Comparison of ENCODE assay signal across 17 cellular contexts in genomic region chr14:64516969-64517368, GRCh38. TPM values are rescaled to one million over a fixed set of nuclear protein-coding genes. Genes with fewer than 3 reads are reported as not detected.
DNase-seq lines count a peak whose midpoint lies in the region; ATAC-seq, FAIRE-seq and TF ChIP-seq lines count a peak whose summit lies in the region.
"Had no signal": no experiment of that assay in that cellular context is flagged by ENCODE, and none has a peak within 500 bp of the region (broad histone marks: within the 10 kb centered on the region; RNA-seq: fewer than 3 reads in every experiment).

No MANE protein-coding gene starts in this region.

- no peak overlapping the region for H2AFZ ChIP-seq in smooth muscle cell (ENCODE audit: low read depth)
- H2AFZ ChIP-seq: GM23248 had no signal

- POLR2A ChIA-PET in GM10248 (lab: Yijun Ruan, JAX), result interaction anchor here (1.4 kb wide), 1 partner anchor 23 kb away, joined by 3 read pairs; the partner anchor contains the start of gene HSPA2

- peak; percentile 41 for FAIRE-seq in D721Med (lab: Jason Lieb, UNC)
- FAIRE-seq: K562 had no signal

- H3K4me1 Mint-ChIP-seq in CD4-positive, CD25-positive, alpha-beta regulatory T cell, result peaks cover 49 to 79% (median 57%) of the 10 kb centered on the region in 4 donors
- peaks cover 27% of the 10 kb centered on the region for H3K4me1 Mint-ChIP-seq in T-helper 17 cell

- TF ChIP-seq CTCF in D721Med (IDR thresholded peaks at IDR 0.05; ENCODE audit: insufficient read depth, missing control alignments) (no peak), smooth muscle cell (IDR thresholded peaks at IDR 0.05; ENCODE audit: borderline replicate concordance, insufficient read depth, poor library complexity, severe bottlenecking) (no peak), GM10248 (IDR thresholded peaks at IDR 0.05; ENCODE audit: control extremely low read depth, extremely low read depth, low read depth, missing control alignments) (no peak)

- peaks cover 43% of the 10 kb centered on the region for H3K4me1 ChIP-seq in CD4-positive, CD25-positive, alpha-beta regulatory T cell (ENCODE audit: control insufficient read depth, insufficient read depth, low read length, poor library complexity, severe bottlenecking)
- H3K4me1 ChIP-seq in smooth muscle cell (ENCODE audit: low read depth), result no peaks in the 10 kb centered on the region

- H3K79me2 ChIP-seq in smooth muscle cell (ENCODE audit: low read depth), result peaks cover 100% of the 10 kb centered on the region

- no peaks in the 10 kb centered on the region for H3K27me3 Mint-ChIP-seq in CD4-positive, CD25-positive, alpha-beta regulatory T cell
- H3K27me3 Mint-ChIP-seq in T-helper 17 cell, result no peaks in the 10 kb centered on the region

- 97% methylated on average over 1 of the region's 1 CpG for WGBS in smooth muscle cell (ENCODE audit: low lambda C conversion rate)

- CTCF ChIA-PET in GM10248 (lab: Yijun Ruan, JAX), result interaction anchor here (0.8 kb wide), 1 partner anchor 17 kb away, joined by 3 read pairs; no protein-coding TSS in a partner anchor

- no peak overlapping the region for H3K27ac ChIP-seq in CD4-positive, CD25-positive, alpha-beta regulatory T cell (ENCODE audit: insufficient read depth, low read length, poor library complexity, severe bottlenecking)
- peak overlapping the region; percentile 21 for H3K27ac ChIP-seq in smooth muscle cell (ENCODE audit: low read depth)
- H3K27ac ChIP-seq: GM23248, HL-60 had no signal

- peaks cover 24% of the 10 kb centered on the region for H3F3A ChIP-seq in smooth muscle cell (ENCODE audit: low read depth)

- H3K27ac Mint-ChIP-seq in CD4-positive, CD25-positive, alpha-beta regulatory T cell, result peak overlapping the region; percentile 2 to 65 (median 64)
- peak overlapping the region; percentile 60 for H3K27ac Mint-ChIP-seq in T-helper 17 cell

- no peaks in the 10 kb centered on the region for H3K9me3 ChIP-seq in CD4-positive, CD25-positive, alpha-beta regulatory T cell (ENCODE audit: control insufficient read depth in 2 of 2, low read length in 2 of 2)
- no peaks in the 10 kb centered on the region for H3K9me3 ChIP-seq in T-helper 17 cell (ENCODE audit: control insufficient read depth, low read length, poor library complexity, severe bottlenecking)
- H3K9me3 ChIP-seq in smooth muscle cell (replicated peaks; ENCODE audit: low read depth), result no peaks in the 10 kb centered on the region

- no peak for DNase-seq in CD4-positive, CD25-positive, alpha-beta regulatory T cell
- no peak for DNase-seq in D721Med (ENCODE audit: insufficient read length, low spot score)
- no peak for DNase-seq in T-helper 17 cell
- DNase-seq in smooth muscle cell (lab: John Stamatoyannopoulos, UW; ENCODE audit: unreplicated experiment), result no peak
- DNase-seq in stimulated activated CD8-positive, alpha-beta memory T cell treated with anti-CD3 and anti-CD28 coated beads, Interleukin-4, amount 100 ng/mL, for 48 hours, result no peak
- no peak for DNase-seq in GM10248 (ENCODE audit: extremely low spot score)
- DNase-seq: C1 segment of cervical spinal cord, DMS79, GM23248, NCI-H1092 treated with DMSO at 0.1 percent for 48 hours, NCI-H1694 treated with DMSO at 0.1 percent for 48 hours, NCI-H82, SIG-M5 had no signal

- no peaks in the 10 kb centered on the region for H3K9me3 Mint-ChIP-seq in CD4-positive, CD25-positive, alpha-beta regulatory T cell

- H3K4me3 ChIP-seq in CD4-positive, CD25-positive, alpha-beta regulatory T cell (ENCODE audit: low read depth, low read length), result peak overlapping the region; percentile 61
- H3K4me3 ChIP-seq in smooth muscle cell, result no peak overlapping the region
- H3K4me3 ChIP-seq: GM23248, K562 had no signal

- H3K27me3 ChIP-seq in CD4-positive, CD25-positive, alpha-beta regulatory T cell (ENCODE audit: control insufficient read depth, insufficient read depth, low read length), result no peaks in the 10 kb centered on the region
- H3K27me3 ChIP-seq in smooth muscle cell (ENCODE audit: low read depth), result no peaks in the 10 kb centered on the region

- H3K4me2 ChIP-seq in smooth muscle cell, result no peak overlapping the region

- H3K9ac ChIP-seq in smooth muscle cell (ENCODE audit: low read depth), result no peak overlapping the region
- H3K9ac ChIP-seq: GM23248 had no signal

- H4K20me1 ChIP-seq in smooth muscle cell (ENCODE audit: low read depth), result peaks cover 99% of the 10 kb centered on the region

- ATAC-seq in CD4-positive, CD25-positive, alpha-beta regulatory T cell (ENCODE audit: low read depth in 2 of 2), result no peak
- ATAC-seq in T-helper 17 cell, result no peak
- no peak for ATAC-seq in HG03432 (IDR thresholded peaks at IDR 0.05; ENCODE audit: unreplicated experiment)
- ATAC-seq: K562 had no signal

- H3K36me3 Mint-ChIP-seq in CD4-positive, CD25-positive, alpha-beta regulatory T cell, result peaks cover 3% of the 10 kb centered on the region
- no peaks in the 10 kb centered on the region for H3K36me3 Mint-ChIP-seq in T-helper 17 cell (ENCODE audit: low read depth)

- H3K36me3 ChIP-seq in CD4-positive, CD25-positive, alpha-beta regulatory T cell (ENCODE audit: control insufficient read depth, insufficient read depth, low read length), result peaks cover 7% of the 10 kb centered on the region
- no peaks in the 10 kb centered on the region for H3K36me3 ChIP-seq in smooth muscle cell (ENCODE audit: low read depth)

- peak overlapping the region; percentile 40 to 77 (median 58) for H3K4me3 Mint-ChIP-seq in CD4-positive, CD25-positive, alpha-beta regulatory T cell
- peak overlapping the region; percentile 31 for H3K4me3 Mint-ChIP-seq in T-helper 17 cell

RNA-seq across cellular contexts. Expression of gene ZBTB1, which starts 12.4 kb away (rescaled TPM):
- total RNA-seq in CD4-positive, CD25-positive, alpha-beta regulatory T cell, result 167 TPM
- 10 to 100 TPM; 53.5 to 58.6 (median 56.5) TPM for polyA plus RNA-seq in CD4-positive, CD25-positive, alpha-beta regulatory T cell
- 100 to 1,000 TPM; 109 to 137 TPM for total RNA-seq in T-helper 17 cell
- total RNA-seq in smooth muscle cell, result 82.9 and 106 TPM in 2 replicates
- polyA plus RNA-seq in smooth muscle cell, result 39.7 and 41.3 TPM in 2 replicates

RNA-seq across cellular contexts. Expression of gene ZBTB25, which starts 13.3 kb away (rescaled TPM):
- total RNA-seq in CD4-positive, CD25-positive, alpha-beta regulatory T cell, result 78.0 TPM
- polyA plus RNA-seq in CD4-positive, CD25-positive, alpha-beta regulatory T cell, result 10 to 100 TPM; 34.8 to 39.7 (median 37.1) TPM
- 10 to 100 TPM; 54.8 to 63.1 TPM for total RNA-seq in T-helper 17 cell
- total RNA-seq in smooth muscle cell, result 8.9 and 12.5 TPM in 2 replicates
- polyA plus RNA-seq in smooth muscle cell, result 6.9 and 13.3 TPM in 2 replicates

RNA-seq across cellular contexts. Expression of gene HSPA2, which starts 23.6 kb away (rescaled TPM):
- total RNA-seq in CD4-positive, CD25-positive, alpha-beta regulatory T cell, result 2.6 TPM
- under 1 TPM; 0.48 to 0.90 (median 0.57) TPM for polyA plus RNA-seq in CD4-positive, CD25-positive, alpha-beta regulatory T cell
- total RNA-seq in T-helper 17 cell (1 to 10 TPM in 1 of 2 donors, under 1 TPM in 1; 0.92 to 2.0 TPM), smooth muscle cell (3.4 and 6.6 TPM in 2 replicates)
- 5.2 and 6.6 TPM in 2 replicates for polyA plus RNA-seq in smooth muscle cell
- total RNA-seq: G401, K562 had no signal
- polyA plus RNA-seq: K562 had no signal

RNA-seq across cellular contexts. Expression of gene PPP1R36, which starts 32.8 kb away (rescaled TPM):
- total RNA-seq in CD4-positive, CD25-positive, alpha-beta regulatory T cell, result not detected
- under 1 TPM in 2 of 4 donors, not detected in 2; 0.28 to 0.32 TPM for polyA plus RNA-seq in CD4-positive, CD25-positive, alpha-beta regulatory T cell
- total RNA-seq in T-helper 17 cell (not detected), smooth muscle cell (1.9 and 2.0 TPM in 2 replicates)
- 2.2 and 3.0 TPM in 2 replicates for polyA plus RNA-seq in smooth muscle cell
- total RNA-seq: G401 had no signal
- polyA plus RNA-seq: K562 had no signal

RNA-seq across cellular contexts. Expression of gene AKAP5, which starts 51.7 kb away (rescaled TPM):
- 1.3 TPM for total RNA-seq in CD4-positive, CD25-positive, alpha-beta regulatory T cell
- under 1 TPM in 3 of 4 donors, not detected in 1; 0.08 to 0.92 (median 0.17) TPM for polyA plus RNA-seq in CD4-positive, CD25-positive, alpha-beta regulatory T cell
- under 1 TPM; 0.12 to 0.16 TPM for total RNA-seq in T-helper 17 cell
- 4.4 and 7.6 TPM in 2 replicates for total RNA-seq in smooth muscle cell
- 0.80 and 0.94 TPM in 2 replicates for polyA plus RNA-seq in smooth muscle cell
